Comparison of ENCODE assay signal across 9 cellular contexts in genomic region chr6:10362300-10362699, GRCh38. TPM values are rescaled to one million over a fixed set of nuclear protein-coding genes. Genes with fewer than 3 reads are reported as not detected.
"Had no signal": no experiment of that assay in that cellular context is flagged by ENCODE, and none has a peak within 500 bp of the region (broad histone marks: within the 10 kb centered on the region; RNA-seq: fewer than 3 reads in every experiment).

No MANE protein-coding gene starts in this region.

- H3K4me3 ChIP-seq: GM23248, HAP-1 had no signal

- H3K36me3 ChIP-seq: HAP-1 had no signal

- H3K4me1 ChIP-seq: HAP-1 had no signal

- H2AFZ ChIP-seq: GM23248 had no signal

- H3K27ac ChIP-seq: GM23248 had no signal

- DNase-seq: GM23248, GOT3, H7, HFFc6, KG1 had no signal

- ATAC-seq: HCT116 had no signal

- FAIRE-seq: HTR-8/SVneo had no signal

- H3K9me3 ChIP-seq: HAP-1 had no signal

- H3K9ac ChIP-seq: GM23248 had no signal

RNA-seq across cellular contexts. Expression of gene TFAP2A, which starts 52.6 kb away (rescaled TPM):
- total RNA-seq: H7 had no signal
- polyA plus RNA-seq: IgD-negative memory B cell had no signal
